In genomic region chr18:77052656-77053309, GRCh38 we compare ENCODE assay signal across 10 cellular contexts.
DNase-seq lines count a peak whose midpoint lies in the region; ATAC-seq and TF ChIP-seq lines count a peak whose summit lies in the region.
"Had no signal": no experiment of that assay in that cellular context is flagged by ENCODE, and none has a peak within 500 bp of the region (broad histone marks: within the 10 kb centered on the region; RNA-seq: fewer than 3 reads in every experiment).

No MANE protein-coding gene starts in this region.

- no peak for ATAC-seq in central memory CD8-positive, alpha-beta T cell (replicated peaks; ENCODE audit: extremely low read depth, poor library complexity, severe bottlenecking)
- no peak for ATAC-seq in stimulated activated effector memory CD8-positive, alpha-beta T cell treated with anti-CD3 and anti-CD28 coated beads, Interleukin-12 subunit alpha, Interleukin-12 subunit beta, amount 100 ng/mL, for 72 hours
- ATAC-seq in HG02763 (IDR thresholded peaks at IDR 0.05; ENCODE audit: unreplicated experiment) (no peak), SK-N-SH treated with all-trans-retinoic acid at 6 μM for 48 hours (no peak), HG03039 (IDR thresholded peaks at IDR 0.05; ENCODE audit: unreplicated experiment) (no peak)

- H3K27me3 Mint-ChIP-seq in central memory CD8-positive, alpha-beta T cell, result no peaks in the 10 kb centered on the region

- H3K27ac Mint-ChIP-seq in central memory CD8-positive, alpha-beta T cell (ENCODE audit: low read depth), result peak overlapping the region; percentile 88
- peak overlapping the region; percentile 98 for H3K27ac Mint-ChIP-seq in stimulated activated effector memory CD8-positive, alpha-beta T cell treated with anti-CD3 and anti-CD28 coated beads, Interleukin-12 subunit alpha, Interleukin-12 subunit beta, amount 100 ng/mL, for 72 hours

- peak overlapping the region; percentile 70 for H3K4me3 Mint-ChIP-seq in central memory CD8-positive, alpha-beta T cell
- peak overlapping the region; percentile 69 for H3K4me3 Mint-ChIP-seq in stimulated activated effector memory CD8-positive, alpha-beta T cell treated with anti-CD3 and anti-CD28 coated beads, Interleukin-12 subunit alpha, Interleukin-12 subunit beta, amount 100 ng/mL, for 72 hours
- H3K4me3 Mint-ChIP-seq: nephron progenitor cell had no signal

- H3K4me3 ChIP-seq in Jurkat, Clone E6-1 (ENCODE audit: low read length), result no peak overlapping the region; the same call in none of the 2 replicates
- H3K4me3 ChIP-seq: coronary artery had no signal

- H3K4me1 Mint-ChIP-seq in central memory CD8-positive, alpha-beta T cell, result peaks cover 66% of the 10 kb centered on the region
- peaks cover 63% of the 10 kb centered on the region for H3K4me1 Mint-ChIP-seq in stimulated activated effector memory CD8-positive, alpha-beta T cell treated with anti-CD3 and anti-CD28 coated beads, Interleukin-12 subunit alpha, Interleukin-12 subunit beta, amount 100 ng/mL, for 72 hours

- no peaks in the 10 kb centered on the region for H3K9me3 Mint-ChIP-seq in central memory CD8-positive, alpha-beta T cell
- H3K9me3 Mint-ChIP-seq in stimulated activated effector memory CD8-positive, alpha-beta T cell treated with anti-CD3 and anti-CD28 coated beads, Interleukin-12 subunit alpha, Interleukin-12 subunit beta, amount 100 ng/mL, for 72 hours, result no peaks in the 10 kb centered on the region
- H3K9me3 Mint-ChIP-seq: nephron progenitor cell had no signal

- DNase-seq in NCI-H524 (lab: John Stamatoyannopoulos, UW) (peak; percentile 60 to 76), NCI-H524 treated with DMSO at 0.1 percent for 48 hours (lab: John Stamatoyannopoulos, UW) (no peak)
- DNase-seq in Jurkat, Clone E6-1 (ENCODE audit: low read depth, low spot score), result peak; percentile 79
- DNase-seq in central memory CD8-positive, alpha-beta T cell (ENCODE audit: low spot score in 2 of 2), result no peak
- DNase-seq in stimulated activated effector memory CD8-positive, alpha-beta T cell treated with anti-CD3 and anti-CD28 coated beads, Interleukin-12 subunit alpha, Interleukin-12 subunit beta, amount 100 ng/mL, for 72 hours (ENCODE audit: low spot score in 2 of 2), result no peak
- DNase-seq: nephron progenitor cell had no signal

- H3K36me3 Mint-ChIP-seq in central memory CD8-positive, alpha-beta T cell (ENCODE audit: insufficient read depth), result peaks cover 34% of the 10 kb centered on the region
- peaks cover 34% of the 10 kb centered on the region for H3K36me3 Mint-ChIP-seq in stimulated activated effector memory CD8-positive, alpha-beta T cell treated with anti-CD3 and anti-CD28 coated beads, Interleukin-12 subunit alpha, Interleukin-12 subunit beta, amount 100 ng/mL, for 72 hours

TF ChIP-seq in SK-N-SH treated with all-trans-retinoic acid at 6 μM for 48 hours, 23 proteins besides CTCF, POLR2A, EP300 and RAD21:
- TF ChIP-seq ZFP3 (CRISPR knock-in tag; IDR thresholded peaks at IDR 0.05) (no peak), PPARA (CRISPR knock-in tag; IDR thresholded peaks at IDR 0.05; ENCODE audit: borderline replicate concordance) (no peak), ARNTL (CRISPR knock-in tag; IDR thresholded peaks at IDR 0.05; ENCODE audit: borderline replicate concordance, low read depth) (no peak), CSRNP3 (CRISPR knock-in tag; IDR thresholded peaks at IDR 0.05) (no peak), PATZ1 (CRISPR knock-in tag; IDR thresholded peaks at IDR 0.05; ENCODE audit: borderline replicate concordance) (no peak), OSR1 (CRISPR knock-in tag; IDR thresholded peaks at IDR 0.05) (no peak), SNAI2 (CRISPR knock-in tag; IDR thresholded peaks at IDR 0.05) (no peak)
- TF ChIP-seq, protein P1, sequence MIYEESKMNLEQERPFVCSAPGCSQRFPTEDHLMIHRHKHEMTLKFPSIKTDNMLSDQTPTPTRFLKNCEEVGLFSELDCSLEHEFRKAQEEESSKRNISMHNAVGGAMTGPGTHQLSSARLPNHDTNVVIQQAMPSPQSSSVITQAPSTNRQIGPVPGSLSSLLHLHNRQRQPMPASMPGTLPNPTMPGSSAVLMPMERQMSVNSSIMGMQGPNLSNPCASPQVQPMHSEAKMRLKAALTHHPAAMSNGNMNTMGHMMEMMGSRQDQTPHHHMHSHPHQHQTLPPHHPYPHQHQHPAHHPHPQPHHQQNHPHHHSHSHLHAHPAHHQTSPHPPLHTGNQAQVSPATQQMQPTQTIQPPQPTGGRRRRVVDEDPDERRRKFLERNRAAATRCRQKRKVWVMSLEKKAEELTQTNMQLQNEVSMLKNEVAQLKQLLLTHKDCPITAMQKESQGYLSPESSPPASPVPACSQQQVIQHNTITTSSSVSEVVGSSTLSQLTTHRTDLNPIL (CRISPR knock-in tag; IDR thresholded peaks at IDR 0.05; ENCODE audit: low read depth), result no peak

Comparison
In these comparisons a context has a peak if more than half of its experiments do, and no peak if none do; other contexts are left out.
1. DNase-seq: peak in NCI-H524 (2 of 2) and Jurkat, Clone E6-1 (single experiment); none in NCI-H524 treated with DMSO at 0.1 percent for 48 hours (single experiment), central memory CD8-positive, alpha-beta T cell (0 of 2) and stimulated activated effector memory CD8-positive, alpha-beta T cell treated with anti-CD3 and anti-CD28 coated beads, Interleukin-12 subunit alpha, Interleukin-12 subunit beta, amount 100 ng/mL, for 72 hours (0 of 2).